23 cellular contexts compared by ENCODE assay signal in the genomic region with DNA sequence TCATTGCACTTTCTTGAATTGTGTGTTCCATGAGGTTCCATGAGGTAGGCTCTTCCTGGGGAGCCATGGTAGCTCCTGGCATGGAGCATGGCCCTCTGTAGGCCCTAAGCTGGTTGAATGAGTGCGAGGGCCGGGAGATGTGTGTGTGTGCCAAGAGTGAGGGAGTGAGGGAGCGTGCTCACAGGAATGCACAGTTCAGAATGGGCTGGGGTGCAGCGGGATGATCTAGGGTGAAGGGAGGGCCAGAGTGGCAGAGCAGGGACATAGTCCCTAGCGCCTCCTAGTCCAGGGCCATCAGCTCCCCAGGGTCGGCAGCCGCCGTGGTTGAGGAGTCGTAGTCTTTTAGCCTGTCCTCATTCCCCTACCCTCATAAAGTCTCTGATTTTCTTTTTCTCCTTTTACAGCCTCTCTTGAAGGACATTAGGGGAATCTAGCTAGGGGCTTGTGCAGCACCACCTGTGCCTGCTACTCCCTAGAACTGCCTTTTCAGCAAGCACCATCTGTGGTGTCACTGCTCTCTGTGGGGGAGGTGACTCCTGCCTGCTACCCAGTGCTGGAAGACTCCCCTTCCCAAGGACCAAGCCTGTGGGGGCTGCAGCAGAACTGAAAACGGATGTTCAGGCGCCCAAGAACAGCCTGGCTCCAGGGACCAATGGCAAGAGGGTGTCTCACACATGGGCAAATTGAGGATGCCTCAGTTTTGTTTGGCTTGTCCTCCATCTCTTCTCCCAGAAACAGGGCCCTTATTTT.
DNase-seq lines count a peak whose midpoint lies in the region; ATAC-seq and TF ChIP-seq lines count a peak whose summit lies in the region.
"Had no signal": no experiment of that assay in that cellular context is flagged by ENCODE, and none has a peak within 500 bp of the region (broad histone marks: within the 10 kb centered on the region; RNA-seq: fewer than 3 reads in every experiment).

No MANE protein-coding gene starts in this region.

- H3K27me3 ChIP-seq in skeletal muscle tissue (ENCODE audit: control insufficient read depth in 3 of 3, insufficient read depth in 3 of 3, low read length in 3 of 3) (no peaks in the 10 kb centered on the region), osteoblast (ENCODE audit: insufficient read depth, low read length) (peaks cover 12% of the 10 kb centered on the region)
- H3K27me3 ChIP-seq: BLaER1 treated with 17β-estradiol and CSF1 and Interleukin-3, amounts not matched to agents 10 nM and 100 nM had no signal

- H4K20me1 ChIP-seq in osteoblast (ENCODE audit: insufficient read depth, low read length): no peaks in the 10 kb centered on the region
- H4K20me1 ChIP-seq: BLaER1 treated with 17β-estradiol and CSF1 and Interleukin-3, amounts not matched to agents 10 nM and 100 nM had no signal

- ATAC-seq in left colon (peak; percentile 35), HG02840 (IDR thresholded peaks at IDR 0.05; ENCODE audit: low FRiP score, unreplicated experiment) (no peak)
- ATAC-seq: HCT116 had no signal

- H3K79me2 ChIP-seq in osteoblast (ENCODE audit: insufficient read depth, low read length): no peaks in the 10 kb centered on the region

- peaks cover 21 to 32% (median 29%) of the 10 kb centered on the region in 3 donors for H3K4me1 ChIP-seq in skeletal muscle tissue (ENCODE audit: control insufficient read depth in 3 of 3, insufficient read depth in 3 of 3, low read length in 3 of 3)
- H3K4me1 ChIP-seq in osteoblast (ENCODE audit: insufficient read depth, low read length): peaks cover 6% of the 10 kb centered on the region
- H3K4me1 ChIP-seq: Caco-2 had no signal

- H3K9ac ChIP-seq in skeletal muscle tissue (ENCODE audit: low read depth in 1 of 3, low read length in 3 of 3): peak overlapping the region in 1 of 3 donors; percentile 4

- no peak overlapping the region for H3K4me2 ChIP-seq in osteoblast (ENCODE audit: insufficient read depth, low read length)

- H3K4me3 ChIP-seq in skeletal muscle tissue (ENCODE audit: low read length in 3 of 3): no peak overlapping the region
- H3K4me3 ChIP-seq in osteoblast (ENCODE audit: insufficient read depth, low read length): no peak overlapping the region
- H3K4me3 ChIP-seq: BLaER1 treated with 17β-estradiol and CSF1 and Interleukin-3, amounts not matched to agents 10 nM and 100 nM; SK-N-MC had no signal

- peak; percentile 19 for DNase-seq in activated CD8-positive, alpha-beta memory T cell treated with anti-CD3 and anti-CD28 coated beads for 24 hours
- no peak for DNase-seq in activated CD8-positive, alpha-beta memory T cell treated with anti-CD3 and anti-CD28 coated beads, Interleukin-2, amount 50 U/mL, for 4 hours
- DNase-seq in NCI-H524 (lab: John Stamatoyannopoulos, UW) (peak; percentile 49 to 71), left colon (no peak), osteoblast (ENCODE audit: insufficient read length, low spot score, missing footprints) (no peak), cortex of kidney (lab: John Stamatoyannopoulos, UW) (no peak)
- DNase-seq: 8988T; Caco-2; CD4-positive, alpha-beta memory T cell; DMS153; GOT3; NCI-H1105 treated with DMSO at 0.1 percent for 48 hours; NCI-H2081; NCI-H2171; NCI-H345; NCI-H526; OCI-M1; SHP77 had no signal

- no peak for TF ChIP-seq CTCF in osteoblast (IDR thresholded peaks at IDR 0.05; ENCODE audit: extremely low read depth, low read depth, low read length)

- intact Hi-C loops in left colon (cut with DNase I, micrococcal nuclease): no loop called here

- H3K9me3 ChIP-seq in skeletal muscle tissue (ENCODE audit: control insufficient read depth in 3 of 3, low read length in 3 of 3) (no peaks in the 10 kb centered on the region), osteoblast (ENCODE audit: low read depth, low read length) (no peaks in the 10 kb centered on the region)
- H3K9me3 ChIP-seq: Caco-2 had no signal

- no peak overlapping the region for H2AFZ ChIP-seq in osteoblast (ENCODE audit: low read length)

- H3K36me3 ChIP-seq in skeletal muscle tissue (ENCODE audit: control insufficient read depth in 3 of 3, insufficient read depth in 3 of 3, low read length in 3 of 3) (no peaks in the 10 kb centered on the region), osteoblast (ENCODE audit: insufficient read depth, low read length) (no peaks in the 10 kb centered on the region)
- H3K36me3 ChIP-seq: BLaER1 treated with 17β-estradiol and CSF1 and Interleukin-3, amounts not matched to agents 10 nM and 100 nM had no signal

- H3K27ac ChIP-seq in skeletal muscle tissue (ENCODE audit: low read depth, low read length) (peak overlapping the region; percentile 55), osteoblast (ENCODE audit: low read depth, low read length) (no peak overlapping the region)
- H3K27ac ChIP-seq: SK-N-MC had no signal

Comparison
In these comparisons a context has a peak if more than half of its experiments do, and no peak if none do; other contexts are left out.
1. DNase-seq: peak in activated CD8-positive, alpha-beta memory T cell treated with anti-CD3 and anti-CD28 coated beads for 24 hours (single experiment) and NCI-H524 (2 of 2); none in activated CD8-positive, alpha-beta memory T cell treated with anti-CD3 and anti-CD28 coated beads, Interleukin-2, amount 50 U/mL, for 4 hours (single experiment), left colon (0 of 2), osteoblast (single experiment) and cortex of kidney (single experiment).